Comparison of ENCODE assay signal across 1 cellular context in the genomic region with DNA sequence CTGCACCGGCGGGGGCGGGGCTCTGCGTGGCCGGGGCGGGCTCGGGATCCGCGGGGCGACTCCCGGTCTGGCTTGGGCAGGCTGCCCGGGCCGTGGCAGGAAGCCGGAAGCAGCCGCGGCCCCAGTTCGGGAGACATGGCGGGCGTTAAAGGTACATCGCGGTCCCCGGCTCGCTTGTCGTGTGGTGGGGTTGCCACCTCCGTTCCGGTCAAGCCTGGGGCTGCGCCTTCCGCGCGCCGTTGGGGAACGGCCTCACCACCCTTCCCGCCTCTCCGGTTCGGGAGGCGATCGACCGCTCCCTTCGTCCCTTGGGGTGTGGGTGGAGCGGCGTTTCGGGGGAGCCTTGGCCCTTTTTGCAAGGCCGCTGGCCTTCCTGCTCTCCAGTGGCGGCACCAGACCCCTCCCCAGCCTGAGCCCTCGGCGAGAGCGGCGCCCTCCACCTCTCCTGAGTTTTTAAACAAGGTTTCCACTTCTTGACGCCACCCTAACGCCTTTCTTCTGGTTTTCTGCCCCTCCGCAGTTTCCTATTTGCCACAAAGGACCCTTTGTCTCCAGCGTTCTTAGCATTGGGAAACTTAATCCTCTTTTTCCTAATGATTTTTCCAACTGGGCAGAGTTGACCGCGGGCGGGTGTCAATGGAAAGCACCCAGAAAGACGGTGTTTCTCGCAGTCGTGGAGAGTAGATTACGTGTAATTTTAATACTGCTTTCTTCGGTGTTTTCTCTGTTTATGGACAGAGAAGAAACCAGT.
TF ChIP-seq lines count a peak whose summit lies in the region.

A gene with protein sequence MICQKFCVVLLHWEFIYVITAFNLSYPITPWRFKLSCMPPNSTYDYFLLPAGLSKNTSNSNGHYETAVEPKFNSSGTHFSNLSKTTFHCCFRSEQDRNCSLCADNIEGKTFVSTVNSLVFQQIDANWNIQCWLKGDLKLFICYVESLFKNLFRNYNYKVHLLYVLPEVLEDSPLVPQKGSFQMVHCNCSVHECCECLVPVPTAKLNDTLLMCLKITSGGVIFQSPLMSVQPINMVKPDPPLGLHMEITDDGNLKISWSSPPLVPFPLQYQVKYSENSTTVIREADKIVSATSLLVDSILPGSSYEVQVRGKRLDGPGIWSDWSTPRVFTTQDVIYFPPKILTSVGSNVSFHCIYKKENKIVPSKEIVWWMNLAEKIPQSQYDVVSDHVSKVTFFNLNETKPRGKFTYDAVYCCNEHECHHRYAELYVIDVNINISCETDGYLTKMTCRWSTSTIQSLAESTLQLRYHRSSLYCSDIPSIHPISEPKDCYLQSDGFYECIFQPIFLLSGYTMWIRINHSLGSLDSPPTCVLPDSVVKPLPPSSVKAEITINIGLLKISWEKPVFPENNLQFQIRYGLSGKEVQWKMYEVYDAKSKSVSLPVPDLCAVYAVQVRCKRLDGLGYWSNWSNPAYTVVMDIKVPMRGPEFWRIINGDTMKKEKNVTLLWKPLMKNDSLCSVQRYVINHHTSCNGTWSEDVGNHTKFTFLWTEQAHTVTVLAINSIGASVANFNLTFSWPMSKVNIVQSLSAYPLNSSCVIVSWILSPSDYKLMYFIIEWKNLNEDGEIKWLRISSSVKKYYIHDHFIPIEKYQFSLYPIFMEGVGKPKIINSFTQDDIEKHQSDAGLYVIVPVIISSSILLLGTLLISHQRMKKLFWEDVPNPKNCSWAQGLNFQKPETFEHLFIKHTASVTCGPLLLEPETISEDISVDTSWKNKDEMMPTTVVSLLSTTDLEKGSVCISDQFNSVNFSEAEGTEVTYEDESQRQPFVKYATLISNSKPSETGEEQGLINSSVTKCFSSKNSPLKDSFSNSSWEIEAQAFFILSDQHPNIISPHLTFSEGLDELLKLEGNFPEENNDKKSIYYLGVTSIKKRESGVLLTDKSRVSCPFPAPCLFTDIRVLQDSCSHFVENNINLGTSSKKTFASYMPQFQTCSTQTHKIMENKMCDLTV (plus strand): TSS at position 79 of the 751 bp plus-strand sequence. CDS start 144,898 bp downstream, outside the sequence.
A gene with protein sequence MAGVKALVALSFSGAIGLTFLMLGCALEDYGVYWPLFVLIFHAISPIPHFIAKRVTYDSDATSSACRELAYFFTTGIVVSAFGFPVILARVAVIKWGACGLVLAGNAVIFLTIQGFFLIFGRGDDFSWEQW (plus strand): TSS at position 79 of the 751 bp plus-strand sequence. CDS start 57 bp downstream, at position 136.

TF ChIP-seq in K562, 482 proteins besides CTCF, POLR2A, EP300 and RAD21 (continued from another document and continues in another):
- TF ChIP-seq ZNF280A (IDR thresholded peaks at IDR 0.05; ENCODE audit: low read depth, partially characterized antibody): no peak
- TF ChIP-seq, protein P1, sequence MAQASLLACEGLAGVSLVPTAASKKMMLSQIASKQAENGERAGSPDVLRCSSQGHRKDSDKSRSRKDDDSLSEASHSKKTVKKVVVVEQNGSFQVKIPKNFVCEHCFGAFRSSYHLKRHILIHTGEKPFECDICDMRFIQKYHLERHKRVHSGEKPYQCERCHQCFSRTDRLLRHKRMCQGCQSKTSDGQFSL (CRISPR knock-in tag; IDR thresholded peaks at IDR 0.05): 0 out of 2 replicates have a peak, but pooled peaks have one; percentile 46
- TF ChIP-seq, protein P1 (tag; IDR thresholded peaks at IDR 0.05): no peak
- TF ChIP-seq, protein P2, sequence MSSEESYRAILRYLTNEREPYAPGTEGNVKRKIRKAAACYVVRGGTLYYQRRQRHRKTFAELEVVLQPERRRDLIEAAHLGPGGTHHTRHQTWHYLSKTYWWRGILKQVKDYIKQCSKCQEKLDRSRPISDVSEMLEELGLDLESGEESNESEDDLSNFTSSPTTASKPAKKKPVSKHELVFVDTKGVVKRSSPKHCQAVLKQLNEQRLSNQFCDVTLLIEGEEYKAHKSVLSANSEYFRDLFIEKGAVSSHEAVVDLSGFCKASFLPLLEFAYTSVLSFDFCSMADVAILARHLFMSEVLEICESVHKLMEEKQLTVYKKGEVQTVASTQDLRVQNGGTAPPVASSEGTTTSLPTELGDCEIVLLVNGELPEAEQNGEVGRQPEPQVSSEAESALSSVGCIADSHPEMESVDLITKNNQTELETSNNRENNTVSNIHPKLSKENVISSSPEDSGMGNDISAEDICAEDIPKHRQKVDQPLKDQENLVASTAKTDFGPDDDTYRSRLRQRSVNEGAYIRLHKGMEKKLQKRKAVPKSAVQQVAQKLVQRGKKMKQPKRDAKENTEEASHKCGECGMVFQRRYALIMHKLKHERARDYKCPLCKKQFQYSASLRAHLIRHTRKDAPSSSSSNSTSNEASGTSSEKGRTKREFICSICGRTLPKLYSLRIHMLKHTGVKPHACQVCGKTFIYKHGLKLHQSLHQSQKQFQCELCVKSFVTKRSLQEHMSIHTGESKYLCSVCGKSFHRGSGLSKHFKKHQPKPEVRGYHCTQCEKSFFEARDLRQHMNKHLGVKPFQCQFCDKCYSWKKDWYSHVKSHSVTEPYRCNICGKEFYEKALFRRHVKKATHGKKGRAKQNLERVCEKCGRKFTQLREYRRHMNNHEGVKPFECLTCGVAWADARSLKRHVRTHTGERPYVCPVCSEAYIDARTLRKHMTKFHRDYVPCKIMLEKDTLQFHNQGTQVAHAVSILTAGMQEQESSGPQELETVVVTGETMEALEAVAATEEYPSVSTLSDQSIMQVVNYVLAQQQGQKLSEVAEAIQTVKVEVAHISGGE (CRISPR knock-in tag; IDR thresholded peaks at IDR 0.05): peak in 2 of 3 experiments; percentile 71 to 94; a peak in 4 of 6 replicates
- peak; percentile 65; the same call in 1 of the 2 replicates for TF ChIP-seq KLF13 (tag; IDR thresholded peaks at IDR 0.05; ENCODE audit: borderline replicate concordance, low read depth)
- TF ChIP-seq CHD7 (IDR thresholded peaks at IDR 0.05; ENCODE audit: low read depth, low read length): no peak
- TF ChIP-seq ARID4B (CRISPR knock-in tag; IDR thresholded peaks at IDR 0.05): peak; percentile 92
- TF ChIP-seq, protein P3, sequence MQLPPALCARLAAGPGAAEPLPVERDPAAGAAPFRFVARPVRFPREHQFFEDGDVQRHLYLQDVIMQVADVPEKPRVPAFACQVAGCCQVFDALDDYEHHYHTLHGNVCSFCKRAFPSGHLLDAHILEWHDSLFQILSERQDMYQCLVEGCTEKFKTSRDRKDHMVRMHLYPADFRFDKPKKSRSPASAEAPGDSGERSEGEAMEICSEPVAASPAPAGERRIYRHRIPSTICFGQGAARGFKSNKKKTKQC (CRISPR knock-in tag; IDR thresholded peaks at IDR 0.05): peak; percentile 50; the same call in 1 of the 2 replicates
- TF ChIP-seq TAF1 (IDR thresholded peaks at IDR 0.05; ENCODE audit: control insufficient read depth, extremely low read depth, insufficient read depth, low read length, severe bottlenecking): peak; percentile 88
- TF ChIP-seq RFX7 (CRISPR knock-in tag; IDR thresholded peaks at IDR 0.05): no peak
- peak; percentile 55; the same call in 1 of the 2 replicates for TF ChIP-seq PML (IDR thresholded peaks at IDR 0.05; ENCODE audit: low read length)
- TF ChIP-seq SIRT6 (IDR thresholded peaks at IDR 0.05; ENCODE audit: low read depth, low read length): no peak
